In the genomic region with DNA sequence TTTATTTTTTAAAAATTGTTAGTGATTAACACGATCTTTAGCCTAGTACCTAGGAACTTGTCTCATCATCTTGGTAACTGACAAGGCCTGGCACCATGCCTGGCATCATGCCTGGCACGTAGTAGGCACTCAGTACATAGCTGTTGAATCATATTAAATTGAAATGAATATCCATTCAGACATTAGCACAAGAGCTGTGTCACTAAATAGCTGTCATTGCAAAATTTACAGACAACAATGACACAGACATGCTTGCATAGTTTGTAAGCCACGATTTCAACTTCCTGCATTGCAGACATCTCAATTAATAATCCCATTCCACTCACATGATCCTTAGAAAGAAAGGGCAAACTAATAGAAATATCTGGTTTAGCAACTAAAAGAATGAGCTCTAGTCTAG, we compare ENCODE assay signal across 12 cellular contexts. TPM values are rescaled to one million over a fixed set of nuclear protein-coding genes. Genes with fewer than 3 reads are reported as not detected.
A peak's percentile ranks its signal among the peaks of the same experiment; 100 is the strongest.
DNase-seq lines count a peak whose midpoint lies in the region; ATAC-seq, FAIRE-seq and TF ChIP-seq lines count a peak whose summit lies in the region.
"Had no signal": no experiment of that assay in that cellular context is flagged by ENCODE, and none has a peak within 500 bp of the region (broad histone marks: within the 10 kb centered on the region; RNA-seq: fewer than 3 reads in every experiment).

No MANE protein-coding gene starts in this region.

- no peak for TF ChIP-seq POLR2A in transverse colon (IDR thresholded peaks at IDR 0.05)

- ATAC-seq in psoas muscle, result peak; percentile 58 to 89 (median 83)
- ATAC-seq: upper lobe of right lung had no signal

- H3K4me1 ChIP-seq in psoas muscle (no peaks in the 10 kb centered on the region), transverse colon (peaks cover 0 to 3% (median 0%) of the 10 kb centered on the region in 4 donors)
- H3K4me1 ChIP-seq: upper lobe of right lung had no signal

- H3K27ac ChIP-seq in psoas muscle (no peak overlapping the region), substantia nigra (ENCODE audit: low read depth, low read length, poor library complexity, severe bottlenecking) (no peak overlapping the region), transverse colon (no peak overlapping the region)
- H3K27ac ChIP-seq: upper lobe of right lung had no signal

- in situ Hi-C loops in transverse colon (cut with MboI; ENCODE audit: low pct_ligation_motif_present in 1 of 4, low pct_unique_long_range_greater_than_20kb in 1 of 4, low sequenced_read_pairs in 3 of 4), result no loop called here

- 39 to 53% (median 40%) methylated on average over 3 of the region's 3 CpGs for WGBS in psoas muscle, 3 donors
- 38 to 39% methylated on average over 2 to 3 of the region's 3 CpGs for WGBS in transverse colon (ENCODE audit: low coverage in 1 of 2), 2 donors

- H3K9me3 ChIP-seq in psoas muscle (no peaks in the 10 kb centered on the region), transverse colon (no peaks in the 10 kb centered on the region)
- H3K9me3 ChIP-seq: upper lobe of right lung had no signal

- intact Hi-C loops in psoas muscle (cut with DNase I) (no loop called here), transverse colon (cut with DNase I; ENCODE audit: low total_unique reads) (no loop called here)

- H3K4me3 ChIP-seq in fibroblast of mammary gland (ENCODE audit: control insufficient read depth, low read depth, low read length) (no peak overlapping the region), psoas muscle (no peak overlapping the region), transverse colon (no peak overlapping the region)
- H3K4me3 ChIP-seq: upper lobe of right lung had no signal

- TF ChIP-seq CTCF in fibroblast of mammary gland (conservative IDR thresholded peaks at IDR 0.05; ENCODE audit: control insufficient read depth, insufficient read depth, low read depth, low read length) (no peak), psoas muscle (IDR thresholded peaks at IDR 0.05) (no peak), transverse colon (IDR thresholded peaks at IDR 0.05) (no peak)

- TF ChIP-seq EP300 in transverse colon (IDR thresholded peaks at IDR 0.05; ENCODE audit: low read depth), result no peak

- DNase-seq in ELR (ENCODE audit: low read depth) (peak; percentile 76), RCC 7860 (ENCODE audit: low spot score) (peak; percentile 88), fibroblast of mammary gland (ENCODE audit: low read depth) (peak; percentile 63), psoas muscle (peak; percentile 43 to 62), NCI-H446 (lab: John Stamatoyannopoulos, UW) (no peak), substantia nigra (lab: John Stamatoyannopoulos, UW) (no peak), DMS79 (lab: John Stamatoyannopoulos, UW) (no peak), transverse colon (no peak)
- DNase-seq: NCI-H345, retina, SIG-M5, upper lobe of right lung had no signal

- no peaks in the 10 kb centered on the region for H3K36me3 ChIP-seq in psoas muscle (ENCODE audit: insufficient read depth in 1 of 2, low read depth in 1 of 2)
- no peaks in the 10 kb centered on the region for H3K36me3 ChIP-seq in transverse colon
- H3K36me3 ChIP-seq: upper lobe of right lung had no signal

- H3K27me3 ChIP-seq in psoas muscle (ENCODE audit: insufficient read depth in 3 of 3, low read length in 2 of 3), result no peaks in the 10 kb centered on the region
- H3K27me3 ChIP-seq in transverse colon, result no peaks in the 10 kb centered on the region
- H3K27me3 ChIP-seq: upper lobe of right lung had no signal

- peak; percentile 84 for FAIRE-seq in RCC 7860 (lab: Jason Lieb, UNC)

RNA-seq across cellular contexts. Expression of a gene that starts 15.4 kb away (rescaled TPM):
- total RNA-seq in psoas muscle, result 10 to 100 TPM; 21.6 to 41.8 (median 29.8) TPM
- 10 to 100 TPM; 11.7 to 25.1 (median 19.9) TPM for polyA plus RNA-seq in psoas muscle
- total RNA-seq in transverse colon, result 10 to 100 TPM; 31.4 to 51.1 (median 41.6) TPM

RNA-seq across cellular contexts. Expression of a gene that starts 25.3 kb away (rescaled TPM):
- total RNA-seq in psoas muscle, result 10 to 100 TPM in 3 of 4 donors, 1 to 10 TPM in 1; 9.8 to 12.5 (median 11.7) TPM
- 10 to 100 TPM in 2 of 3 donors, 1 to 10 TPM in 1; 6.6 to 20.5 (median 17.7) TPM for polyA plus RNA-seq in psoas muscle
- total RNA-seq in transverse colon, result 10 to 100 TPM; 12.1 to 36.3 (median 27.4) TPM

Comparison
In these comparisons a context has a peak if more than half of its experiments do, and no peak if none do; other contexts are left out.
1. DNase-seq: peak in ELR (single experiment), RCC 7860 (single experiment), fibroblast of mammary gland (single experiment) and psoas muscle (2 of 2); none in NCI-H446 (0 of 2), substantia nigra (0 of 49), DMS79 (single experiment) and transverse colon (single experiment).